In genomic region chr12:111405149-111405855, GRCh38 we compare ENCODE assay signal across 1 cellular context.
A peak's percentile ranks its signal among the peaks of the same experiment; 100 is the strongest.
TF ChIP-seq lines count a peak whose summit lies in the region.

No MANE protein-coding gene starts in this region.

TF ChIP-seq in IMR-90, 13 proteins besides CTCF, POLR2A, EP300 and RAD21 (continued from another document):
- TF ChIP-seq MXI1 (IDR thresholded peaks at IDR 0.05; ENCODE audit: borderline replicate concordance, low read depth, low read length) (no peak), BHLHE40 (IDR thresholded peaks at IDR 0.05; ENCODE audit: low read depth, low read length) (peak; percentile 82)
TF ChIP-seq in IMR-90: peak in this region for 4.
